Comparison of ENCODE assay signal across 23 cellular contexts in genomic region chr9:134710271-134710540, GRCh38.
DNase-seq lines count a peak whose midpoint lies in the region; TF ChIP-seq lines count a peak whose summit lies in the region.
"Had no signal": no experiment of that assay in that cellular context is flagged by ENCODE, and none has a peak within 500 bp of the region (broad histone marks: within the 10 kb centered on the region; RNA-seq: fewer than 3 reads in every experiment).

No MANE protein-coding gene starts in this region.

- H3K27me3 Mint-ChIP-seq in chondrocyte (ENCODE audit: low read depth) = no peaks in the 10 kb centered on the region
- H3K27me3 Mint-ChIP-seq: activated CD4-positive, alpha-beta T cell treated with anti-CD3 and anti-CD28 coated beads for 36 hours; activated naive CD8-positive, alpha-beta T cell treated with anti-CD3 and anti-CD28 coated beads, Interleukin-2, amount 10 ng/mL, durations not matched to agents 7 days and 5 days; naive thymus-derived CD4-positive, alpha-beta T cell; type B pancreatic cell had no signal

- H3K9ac ChIP-seq in muscle layer of colon (ENCODE audit: low read length) = peak overlapping the region; percentile 27

- no peak overlapping the region for H3K4me3 Mint-ChIP-seq in chondrocyte (ENCODE audit: unreplicated experiment)
- H3K4me3 Mint-ChIP-seq: activated CD4-positive, alpha-beta T cell treated with anti-CD3 and anti-CD28 coated beads for 36 hours; activated CD8-positive, alpha-beta T cell treated with anti-CD3 and anti-CD28 coated beads, Interleukin-2, amount 10 ng/mL, durations not matched to agents 7 days and 5 days; activated naive CD8-positive, alpha-beta T cell treated with anti-CD3 and anti-CD28 coated beads, Interleukin-2, amount 10 ng/mL, durations not matched to agents 7 days and 5 days; naive thymus-derived CD4-positive, alpha-beta T cell; T-helper 17 cell; type B pancreatic cell had no signal

- H3K9me3 ChIP-seq in muscle layer of colon (ENCODE audit: low read length) (no peaks in the 10 kb centered on the region), tibial artery (no peaks in the 10 kb centered on the region)

- peaks cover 72% of the 10 kb centered on the region for H3K4me1 Mint-ChIP-seq in chondrocyte (ENCODE audit: low read depth)
- H3K4me1 Mint-ChIP-seq: activated CD4-positive, alpha-beta T cell treated with anti-CD3 and anti-CD28 coated beads for 36 hours; activated naive CD8-positive, alpha-beta T cell treated with anti-CD3 and anti-CD28 coated beads, Interleukin-2, amount 10 ng/mL, durations not matched to agents 7 days and 5 days had no signal

- H3K4me3 ChIP-seq in muscle layer of colon (ENCODE audit: low read depth in 1 of 2, low read length in 2 of 2) (no peak overlapping the region), tibial artery (no peak overlapping the region)

- CTCF ChIA-PET in RWPE1 (lab: Yijun Ruan, JAX) = interaction anchor here (1.2 to 1.3 kb wide), 2 partner anchors 20 to 47 kb away, joined by 3 read pairs; no protein-coding TSS in a partner anchor

- POLR2A ChIA-PET in RWPE1 (lab: Yijun Ruan, JAX; ENCODE audit: low non-redundant PET) = interaction anchor here (0.5 kb wide), 1 partner anchor 1040 kb away, joined by 6 read pairs; no protein-coding TSS in a partner anchor

- peak overlapping the region; percentile 95 for H3K27ac Mint-ChIP-seq in chondrocyte (ENCODE audit: unreplicated experiment)
- H3K27ac Mint-ChIP-seq: activated CD4-positive, alpha-beta T cell treated with anti-CD3 and anti-CD28 coated beads for 36 hours; activated CD8-positive, alpha-beta T cell treated with anti-CD3 and anti-CD28 coated beads, Interleukin-2, amount 10 ng/mL, durations not matched to agents 7 days and 5 days; activated naive CD8-positive, alpha-beta T cell treated with anti-CD3 and anti-CD28 coated beads, Interleukin-2, amount 10 ng/mL, durations not matched to agents 7 days and 5 days; T-helper 17 cell; type B pancreatic cell had no signal

- intact Hi-C loops in tibial artery (cut with DNase I; ENCODE audit: low total_unique reads) = no loop called here

- peaks cover 8% of the 10 kb centered on the region for H3K36me3 ChIP-seq in muscle layer of colon (ENCODE audit: insufficient read depth, low read length)
- peaks cover 0 to 6% (median 5%) of the 10 kb centered on the region in 3 donors for H3K36me3 ChIP-seq in tibial artery

- TF ChIP-seq CTCF in RWPE1 (conservative IDR thresholded peaks at IDR 0.05; ENCODE audit: low read depth) (no peak), chondrocyte (IDR thresholded peaks at IDR 0.05) (no peak), tibial artery (IDR thresholded peaks at IDR 0.05) (no peak)

- peaks cover 82% of the 10 kb centered on the region for H3K4me1 ChIP-seq in muscle layer of colon (ENCODE audit: insufficient read depth, low read length)
- peaks cover 7 to 49% (median 42%) of the 10 kb centered on the region in 4 donors for H3K4me1 ChIP-seq in tibial artery

- DNase-seq in RWPE1 (ENCODE audit: low spot score) = no peak
- DNase-seq in chondrocyte (ENCODE audit: low spot score) = no peak
- no peak for DNase-seq in tibial artery
- no peak for DNase-seq in KBM-7
- no peak for DNase-seq in T-helper 2 cell
- no peak for DNase-seq in NCI-H146 treated with DMSO at 0.1 percent for 48 hours (lab: John Stamatoyannopoulos, UW; ENCODE audit: unreplicated experiment)
- DNase-seq: activated CD4-positive, alpha-beta T cell treated with anti-CD3 and anti-CD28 coated beads for 36 hours; activated CD8-positive, alpha-beta T cell treated with anti-CD3 and anti-CD28 coated beads, Interleukin-2, amount 10 ng/mL, durations not matched to agents 7 days and 5 days; activated naive CD8-positive, alpha-beta T cell treated with anti-CD3 and anti-CD28 coated beads, Interleukin-2, amount 10 ng/mL, durations not matched to agents 7 days and 5 days; activated T-cell treated with anti-CD3 and anti-CD28 coated beads for 4 hours; cerebellar nuclear complex; DMS79; GDM1; naive thymus-derived CD4-positive, alpha-beta T cell; NCI-H1105 treated with DMSO at 0.1 percent for 48 hours; NCI-H2029 treated with DMSO at 0.1 percent for 48 hours; nucleus accumbens; small intestine; stimulated activated CD4-positive, alpha-beta T cell treated with anti-CD3 and anti-CD28 coated beads, Interleukin-2, amount 100 ng/mL, for 24 hours; T-helper 17 cell had no signal

- no peaks in the 10 kb centered on the region for H3K9me3 Mint-ChIP-seq in chondrocyte (ENCODE audit: low read depth)

- in situ Hi-C loops in KBM-7 (cut with MboI; ENCODE audit: low pct_unique_long_range_greater_than_20kb, low sequenced_read_pairs) = no loop called here

- no peaks in the 10 kb centered on the region for H3K27me3 ChIP-seq in muscle layer of colon (ENCODE audit: control insufficient read depth in 1 of 2, insufficient read depth in 2 of 2, low read length in 2 of 2)
- no peaks in the 10 kb centered on the region for H3K27me3 ChIP-seq in tibial artery

- H3K27ac ChIP-seq in RWPE1 (peak overlapping the region; percentile 83; the same call in 1 of the 2 replicates), muscle layer of colon (ENCODE audit: low read depth, low read length) (peak overlapping the region; percentile 50), tibial artery (peak overlapping the region; percentile 75 to 80)
- H3K27ac ChIP-seq: C4-2B had no signal

- peaks cover 40% of the 10 kb centered on the region for H3K36me3 Mint-ChIP-seq in chondrocyte (ENCODE audit: low read depth)
